1 cellular context compared by ENCODE assay signal in genomic region chrX:10030570-10030969, GRCh38.
TF ChIP-seq lines count a peak whose summit lies in the region.

No MANE protein-coding gene starts in this region.

TF ChIP-seq in WTC11, 78 proteins besides CTCF, POLR2A, EP300 and RAD21 (continued from another document):
- TF ChIP-seq ZNF425 (CRISPR knock-in tag; conservative IDR thresholded peaks at IDR 0.05) = no peak
- TF ChIP-seq PRDM15 (CRISPR knock-in tag; IDR thresholded peaks at IDR 0.05) = no peak
- no peak for TF ChIP-seq ETV6 (CRISPR knock-in tag; IDR thresholded peaks at IDR 0.05)
- no peak for TF ChIP-seq ZNF423 (CRISPR knock-in tag; IDR thresholded peaks at IDR 0.05)
- no peak for TF ChIP-seq ZNF671 (CRISPR knock-in tag; IDR thresholded peaks at IDR 0.05)
